Comparison of ENCODE assay signal across 18 cellular contexts in genomic region chr9:94905606-94906005, GRCh38.
"Had no signal": no experiment of that assay in that cellular context is flagged by ENCODE, and none has a peak within 500 bp of the region (broad histone marks: within the 10 kb centered on the region; RNA-seq: fewer than 3 reads in every experiment).

No MANE protein-coding gene starts in this region.

- FAIRE-seq: endometrium had no signal

- H3K27ac Mint-ChIP-seq: activated CD4-positive, alpha-beta T cell treated with anti-CD3 and anti-CD28 coated beads for 36 hours; activated CD8-positive, alpha-beta T cell treated with anti-CD3 and anti-CD28 coated beads for 36 hours; activated naive CD8-positive, alpha-beta T cell treated with anti-CD3 and anti-CD28 coated beads, Interleukin-2, amount 50 U/mL, for 24 hours; natural killer cell; T-cell had no signal

- H3K27me3 ChIP-seq: upper lobe of left lung had no signal

- DNase-seq: activated CD4-positive, alpha-beta T cell treated with anti-CD3 and anti-CD28 coated beads for 36 hours; activated CD8-positive, alpha-beta T cell treated with anti-CD3 and anti-CD28 coated beads for 36 hours; activated naive CD4-positive, alpha-beta T cell treated with Interleukin-2 at 50 U/mL for 16 hours; activated naive CD8-positive, alpha-beta T cell treated with anti-CD3 and anti-CD28 coated beads, Interleukin-2, amount 50 U/mL, for 24 hours; dermis blood vessel endothelial cell; mammary epithelial cell; natural killer cell; occipital lobe; psoas muscle; stimulated activated CD4-positive, alpha-beta T cell treated with anti-CD3 and anti-CD28 coated beads, Interleukin-12 subunit alpha, Interleukin-12 subunit beta, amount 100 ng/mL, for 4 hours; stimulated activated naive CD4-positive, alpha-beta T cell; T-cell; upper lobe of left lung had no signal

- H3K27ac ChIP-seq: psoas muscle, upper lobe of left lung, VCaP had no signal

- H3K27me3 Mint-ChIP-seq: activated CD4-positive, alpha-beta T cell treated with anti-CD3 and anti-CD28 coated beads for 36 hours; activated CD8-positive, alpha-beta T cell treated with anti-CD3 and anti-CD28 coated beads for 36 hours; activated naive CD8-positive, alpha-beta T cell treated with anti-CD3 and anti-CD28 coated beads, Interleukin-2, amount 50 U/mL, for 24 hours; central memory CD8-positive, alpha-beta T cell; T-cell had no signal

- H3K4me3 ChIP-seq: psoas muscle, upper lobe of left lung had no signal

- H3K4me1 Mint-ChIP-seq: T-cell had no signal

- H3K4me3 Mint-ChIP-seq: activated CD4-positive, alpha-beta T cell treated with anti-CD3 and anti-CD28 coated beads for 36 hours; activated CD8-positive, alpha-beta T cell treated with anti-CD3 and anti-CD28 coated beads for 36 hours; activated naive CD8-positive, alpha-beta T cell treated with anti-CD3 and anti-CD28 coated beads, Interleukin-2, amount 50 U/mL, for 24 hours; central memory CD8-positive, alpha-beta T cell; natural killer cell; T-cell had no signal

- ATAC-seq: activated CD4-positive, alpha-beta T cell treated with anti-CD3 and anti-CD28 coated beads for 36 hours; activated CD8-positive, alpha-beta T cell treated with anti-CD3 and anti-CD28 coated beads for 36 hours; activated naive CD8-positive, alpha-beta T cell treated with anti-CD3 and anti-CD28 coated beads, Interleukin-2, amount 50 U/mL, for 24 hours; esophagus mucosa; natural killer cell; psoas muscle; sciatic nerve; T-cell had no signal

- H3K9me3 Mint-ChIP-seq: activated CD8-positive, alpha-beta T cell treated with anti-CD3 and anti-CD28 coated beads for 36 hours; activated naive CD8-positive, alpha-beta T cell treated with anti-CD3 and anti-CD28 coated beads, Interleukin-2, amount 50 U/mL, for 24 hours; central memory CD8-positive, alpha-beta T cell; natural killer cell; T-cell had no signal

- H3K36me3 ChIP-seq: upper lobe of left lung had no signal

- H3K36me3 Mint-ChIP-seq: natural killer cell had no signal

- H3K9me3 ChIP-seq: psoas muscle, upper lobe of left lung had no signal
